Comparison of ENCODE assay signal across 26 cellular contexts in the genomic region with DNA sequence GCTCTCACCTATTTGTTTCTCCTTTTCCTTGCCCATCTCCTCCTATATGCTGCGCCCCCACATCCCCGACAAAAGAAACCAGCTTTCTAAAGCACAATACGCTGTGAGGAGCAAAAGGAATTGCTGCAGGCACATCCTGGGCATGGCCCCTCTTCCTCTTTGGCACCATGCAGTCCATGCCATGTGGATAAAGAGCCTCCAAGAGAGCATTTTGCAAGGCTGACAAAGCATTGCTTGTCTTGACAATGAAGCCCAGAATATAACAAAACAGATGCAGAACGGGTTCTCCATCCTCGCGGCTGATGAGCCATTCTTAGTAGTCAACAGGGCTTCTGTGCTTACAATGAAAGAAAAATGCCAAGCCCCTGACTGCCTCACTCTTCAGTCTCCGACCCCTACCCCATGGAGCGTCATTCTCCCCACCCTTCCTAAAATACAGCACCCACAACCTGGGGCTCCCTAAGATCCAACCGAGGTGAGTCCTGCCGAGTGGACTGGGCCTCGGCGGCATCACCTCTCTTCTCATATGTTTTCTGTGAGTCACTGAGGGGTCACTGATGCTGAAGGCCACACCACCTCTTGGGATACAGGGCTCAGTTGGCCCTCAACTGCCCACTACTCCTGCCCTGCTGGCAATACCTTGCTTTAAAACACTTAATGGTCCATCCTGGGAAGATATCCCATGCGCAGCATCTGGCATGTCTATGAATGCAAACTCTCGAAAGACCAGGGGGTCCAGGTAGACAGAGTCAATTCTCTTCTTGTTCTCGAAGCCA.
"Had no signal": no experiment of that assay in that cellular context is flagged by ENCODE, and none has a peak within 500 bp of the region (broad histone marks: within the 10 kb centered on the region; RNA-seq: fewer than 3 reads in every experiment).

No MANE protein-coding gene starts in this region.

- H3K4me1 Mint-ChIP-seq: activated naive CD4-positive, alpha-beta T cell treated with anti-CD3 and anti-CD28 coated beads, Interleukin-2, amount 50 U/mL, for 24 hours had no signal

- DNase-seq: activated CD4-positive, alpha-beta T cell treated with anti-CD3 and anti-CD28 coated beads for 48 hours; activated CD4-positive, alpha-beta T cell treated with anti-CD3 and anti-CD28 coated beads, Interleukin-2, amount 50 U/mL, for 48 hours; activated naive CD8-positive, alpha-beta T cell treated with anti-CD3 and anti-CD28 coated beads, Interleukin-2, amount 50 U/mL, for 24 hours; activated T-cell treated with anti-CD3 and anti-CD28 coated beads, Interleukin-2, amount 50 U/mL, for 48 hours; cerebellar nuclear complex; colonic mucosa; effector memory CD4-positive, alpha-beta T cell; hippocampal formation; kidney; naive thymus-derived CD8-positive, alpha-beta T cell; ovary; psoas muscle; stimulated activated CD4-positive, alpha-beta T cell treated with anti-CD3 and anti-CD28 coated beads, Interleukin-15, amount 100 ng/mL, for 24 hours; stimulated activated naive CD4-positive, alpha-beta T cell; T-helper 17 cell; T1000; transverse colon; WERI-Rb-1 had no signal

- H3K27ac ChIP-seq: colonic mucosa, gastroesophageal sphincter, neutrophil, ovary, psoas muscle, transverse colon, WERI-Rb-1 had no signal

- FAIRE-seq: bronchial epithelial cell, kidney, urothelium cell line had no signal

- H3K27me3 ChIP-seq: colonic mucosa, gastroesophageal sphincter, ovary, transverse colon had no signal

- H3K4me3 Mint-ChIP-seq: activated naive CD4-positive, alpha-beta T cell treated with anti-CD3 and anti-CD28 coated beads, Interleukin-2, amount 50 U/mL, for 24 hours; activated naive CD8-positive, alpha-beta T cell treated with anti-CD3 and anti-CD28 coated beads, Interleukin-2, amount 50 U/mL, for 24 hours; memory B cell; naive thymus-derived CD8-positive, alpha-beta T cell; T-helper 17 cell had no signal

- ATAC-seq: activated CD4-positive, CD25-positive, alpha-beta regulatory T cell treated with anti-CD3 and anti-CD28 coated beads, Interleukin-2, amount 50 U/mL, for 24 hours; activated naive CD8-positive, alpha-beta T cell treated with anti-CD3 and anti-CD28 coated beads, Interleukin-2, amount 50 U/mL, for 24 hours; gastroesophageal sphincter; naive thymus-derived CD8-positive, alpha-beta T cell; psoas muscle; T-helper 17 cell had no signal

- H3K27ac Mint-ChIP-seq: activated naive CD4-positive, alpha-beta T cell treated with anti-CD3 and anti-CD28 coated beads, Interleukin-2, amount 50 U/mL, for 24 hours; activated naive CD8-positive, alpha-beta T cell treated with anti-CD3 and anti-CD28 coated beads, Interleukin-2, amount 50 U/mL, for 24 hours; activated T-helper 2 cell treated with anti-CD3 and anti-CD28 coated beads, Interferon-gamma antibody, Interleukin-2, Interleukin-4, amounts not matched to agents 10 μg/mL and 5 μg/mL and 100 μg/mL, durations not matched to agents 14 hours and 24 hours and 36 hours; memory B cell; T-helper 17 cell had no signal

- H3K36me3 Mint-ChIP-seq: activated naive CD4-positive, alpha-beta T cell treated with anti-CD3 and anti-CD28 coated beads, Interleukin-2, amount 50 U/mL, for 24 hours; memory B cell; naive thymus-derived CD8-positive, alpha-beta T cell had no signal

- H3K9me3 Mint-ChIP-seq: activated naive CD4-positive, alpha-beta T cell treated with anti-CD3 and anti-CD28 coated beads, Interleukin-2, amount 50 U/mL, for 24 hours; activated naive CD8-positive, alpha-beta T cell treated with anti-CD3 and anti-CD28 coated beads, Interleukin-2, amount 50 U/mL, for 24 hours; activated T-helper 2 cell treated with anti-CD3 and anti-CD28 coated beads, Interferon-gamma antibody, Interleukin-2, Interleukin-4, amounts not matched to agents 10 μg/mL and 5 μg/mL and 100 μg/mL, durations not matched to agents 14 hours and 24 hours and 36 hours; memory B cell; naive thymus-derived CD8-positive, alpha-beta T cell had no signal
